15 cellular contexts compared by ENCODE assay signal in the genomic region with DNA sequence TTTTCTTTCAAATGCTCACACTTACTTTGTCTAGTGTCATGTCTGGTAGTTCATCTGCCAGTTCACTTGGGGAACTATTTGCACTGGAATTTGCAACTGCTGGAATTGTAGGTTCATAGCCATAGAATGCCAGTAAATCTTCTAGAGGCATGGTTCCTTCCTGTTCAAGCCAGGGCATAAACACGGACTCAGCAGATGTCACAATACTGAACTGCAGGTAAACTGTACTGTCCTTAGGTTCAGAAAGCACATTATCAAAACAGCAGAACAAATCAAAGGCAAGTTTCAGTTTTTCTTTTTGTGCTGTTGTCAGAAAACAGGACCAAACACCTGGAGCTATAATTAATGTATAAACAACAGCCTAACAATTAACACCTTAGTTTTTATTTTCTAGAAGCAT. TPM values are rescaled to one million over a fixed set of nuclear protein-coding genes. Genes with fewer than 3 reads are reported as not detected.
DNase-seq lines count a peak whose midpoint lies in the region; ATAC-seq and TF ChIP-seq lines count a peak whose summit lies in the region.
"Had no signal": no experiment of that assay in that cellular context is flagged by ENCODE, and none has a peak within 500 bp of the region (broad histone marks: within the 10 kb centered on the region; RNA-seq: fewer than 3 reads in every experiment).

No MANE protein-coding gene starts in this region.

- no peaks in the 10 kb centered on the region for H3K27me3 ChIP-seq in right lobe of liver
- no peaks in the 10 kb centered on the region for H3K27me3 ChIP-seq in left lung
- H3K27me3 ChIP-seq in heart right ventricle = no peaks in the 10 kb centered on the region

- DNase-seq in NCI-H146 (lab: John Stamatoyannopoulos, UW) (peak; percentile 48), left colon (no peak), right lobe of liver (no peak), cerebellar nuclear complex (lab: John Stamatoyannopoulos, UW) (no peak), left lung (no peak), heart right ventricle (no peak)
- DNase-seq: ACHN; AML-193; Caco-2; CD4-positive, alpha-beta T cell; GDM1; HCEC 1CT had no signal

- H3K4me3 ChIP-seq in right lobe of liver (no peak overlapping the region), left lung (no peak overlapping the region), heart right ventricle (no peak overlapping the region)
- H3K4me3 ChIP-seq: GM23338 had no signal

- H3K27ac ChIP-seq in right lobe of liver = peak overlapping the region in 2 of 3 donors; percentile 19 to 62
- no peak overlapping the region for H3K27ac ChIP-seq in left lung
- H3K27ac ChIP-seq in heart right ventricle = no peak overlapping the region
- H3K27ac ChIP-seq: C4-2B, HL-60 had no signal

- H3K4me1 ChIP-seq in right lobe of liver (peaks cover 0 to 4% (median 0%) of the 10 kb centered on the region in 4 donors), left lung (no peaks in the 10 kb centered on the region), heart right ventricle (peaks cover 0 to 17% (median 0%) of the 10 kb centered on the region in 9 donors)
- H3K4me1 ChIP-seq: Caco-2 had no signal

- no peak for TF ChIP-seq POLR2A in right lobe of liver (IDR thresholded peaks at IDR 0.05)

- ATAC-seq in left colon = peak; percentile 47
- peak; percentile 61 to 98 (median 94) for ATAC-seq in right lobe of liver
- no peak for ATAC-seq in left lung
- ATAC-seq in heart right ventricle = no peak
- ATAC-seq: GM23338 had no signal

- no peaks in the 10 kb centered on the region for H3K9me3 ChIP-seq in right lobe of liver
- no peaks in the 10 kb centered on the region for H3K9me3 ChIP-seq in left lung
- no peaks in the 10 kb centered on the region for H3K9me3 ChIP-seq in heart right ventricle
- H3K9me3 ChIP-seq: Caco-2 had no signal

- TF ChIP-seq CTCF in right lobe of liver (IDR thresholded peaks at IDR 0.05) = no peak
- no peak for TF ChIP-seq CTCF in left lung (IDR thresholded peaks at IDR 0.05)
- TF ChIP-seq CTCF in heart right ventricle (IDR thresholded peaks at IDR 0.05) = no peak

- WGBS in right lobe of liver (ENCODE audit: insufficient coverage, low coverage, low lambda C conversion rate, missing lambda C conversion rate) = 19% methylated on average over 1 of the region's 1 CpG
- WGBS in heart right ventricle, 2 donors = 81 to 84% methylated on average over 1 of the region's 1 CpG

- peaks cover 10 to 60% (median 24%) of the 10 kb centered on the region in 4 donors for H3K36me3 ChIP-seq in right lobe of liver
- peaks cover 0 to 95% of the 10 kb centered on the region in 2 donors for H3K36me3 ChIP-seq in left lung
- peaks cover 0 to 100% (median 65%) of the 10 kb centered on the region in 9 donors for H3K36me3 ChIP-seq in heart right ventricle

- intact Hi-C loops in left colon (cut with DNase I, micrococcal nuclease) (no loop called here), right lobe of liver (cut with DNase I) (no loop called here), left lung (cut with DNase I) (no loop called here), heart right ventricle (cut with DNase I) (no loop called here)

RNA-seq across cellular contexts. Expression of a gene that starts 13.1 kb away (rescaled TPM):
- total RNA-seq in left colon (100 to 1,000 TPM in 1 of 2 donors, 10 to 100 TPM in 1; 84.1 to 170 TPM), right lobe of liver (10 to 100 TPM in 4 of 6 experiments, 1 to 10 TPM in 2; 7.3 to 14.7 (median 11.2) TPM), left lung (10 to 100 TPM; 16.6 to 18.5 TPM), heart right ventricle (10 to 100 TPM in 8 of 10 donors, 1 to 10 TPM in 2; 9.8 to 17.9 (median 13.0) TPM)
- 1 to 10 TPM; 3.3 to 9.6 TPM for polyA plus RNA-seq in heart right ventricle

RNA-seq across cellular contexts. Expression of a gene that starts 29.5 kb away (rescaled TPM):
- 10 to 100 TPM; 17.1 to 26.3 TPM for total RNA-seq in left colon
- 10 to 100 TPM in 3 of 6 experiments, 1 to 10 TPM in 3; 4.9 to 18.8 (median 9.9) TPM for total RNA-seq in right lobe of liver
- total RNA-seq in left lung = 10 to 100 TPM in 1 of 2 donors, 1 to 10 TPM in 1; 5.2 to 11.3 TPM
- total RNA-seq in heart right ventricle = 10 to 100 TPM; 11.0 to 26.2 (median 16.8) TPM
- 1 to 10 TPM; 6.8 to 8.5 TPM for polyA plus RNA-seq in heart right ventricle

Comparison
In these comparisons a context has a peak if more than half of its experiments do, and no peak if none do; other contexts are left out.
1. ATAC-seq: peak in left colon (single experiment) and right lobe of liver (4 of 4); none in left lung (single experiment) and heart right ventricle (0 of 8).
2. H3K27ac ChIP-seq: peak in right lobe of liver (2 of 3); none in left lung (0 of 2) and heart right ventricle (0 of 10).
3. RNA of a gene that starts 13.1 kb away (total RNA-seq): 84.1 to 170 TPM in left colon; 16.6 to 18.5 TPM in left lung, 9.8 to 17.9 TPM in heart right ventricle and 7.3 to 14.7 TPM in right lobe of liver; every median in the first group is over 4 times any median in the second.